ENCODE assay signal across 1 cellular context in the genomic region with DNA sequence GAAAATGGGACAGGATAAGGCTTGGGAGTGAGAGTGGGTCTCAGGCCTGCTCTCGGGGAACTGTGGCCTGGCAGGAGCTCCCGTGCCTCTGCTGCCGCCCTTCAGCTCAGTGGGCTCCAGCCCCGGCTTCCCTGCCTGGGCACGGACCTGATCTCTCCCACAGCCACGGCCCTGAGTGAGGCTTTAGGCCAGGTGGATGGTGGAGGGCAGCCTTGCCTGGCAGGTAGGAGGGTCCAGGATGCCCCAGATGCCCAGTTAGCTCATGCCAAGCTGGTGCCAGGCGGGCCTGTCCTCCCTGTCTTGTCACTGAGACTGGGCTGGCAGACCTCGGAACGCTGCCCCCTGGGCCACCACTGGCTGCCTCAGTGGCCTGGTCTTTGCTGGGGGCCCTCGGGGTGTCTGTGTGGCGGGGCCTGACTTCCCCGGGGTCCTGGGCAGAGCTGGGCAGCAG.
TF ChIP-seq lines count a peak whose summit lies in the region.

No MANE protein-coding gene starts in this region.

TF ChIP-seq in H1, 55 proteins besides CTCF, POLR2A, EP300 and RAD21:
- no peak for TF ChIP-seq SIX5 (IDR thresholded peaks at IDR 0.05; ENCODE audit: low read depth, low read length)
- TF ChIP-seq GTF2F1 (IDR thresholded peaks at IDR 0.05; ENCODE audit: borderline replicate concordance, low read depth, low read length), result 0 out of 2 replicates have a peak, but pooled peaks have one; percentile 1
- no peak for TF ChIP-seq TBP (IDR thresholded peaks at IDR 0.05; ENCODE audit: low read depth, low read length)
- TF ChIP-seq TAF7 (optimal IDR thresholded peaks at IDR 0.05; ENCODE audit: borderline replicate concordance, low read depth, low read length), result no peak
